ENCODE assay signal across 15 cellular contexts in genomic region chr20:53713328-53714056, GRCh38.
"Had no signal": no experiment of that assay in that cellular context is flagged by ENCODE, and none has a peak within 500 bp of the region (broad histone marks: within the 10 kb centered on the region; RNA-seq: fewer than 3 reads in every experiment).

No MANE protein-coding gene starts in this region.

- H3K27ac Mint-ChIP-seq: activated naive CD4-positive, alpha-beta T cell treated with anti-CD3 and anti-CD28 coated beads, Interleukin-2, amount 50 U/mL, for 24 hours; activated T-cell treated with anti-CD3 and anti-CD28 coated beads, Interleukin-2, amount 50 U/mL, for 24 hours; memory B cell had no signal

- DNase-seq: activated CD4-positive, alpha-beta T cell treated with anti-CD3 and anti-CD28 coated beads, Interleukin-2, amount 50 U/mL, for 4 hours; activated effector memory CD4-positive, alpha-beta T cell treated with Interleukin-2 at 50 U/mL for 16 hours; activated T-cell treated with anti-CD3 and anti-CD28 coated beads, Interleukin-2, amount 50 U/mL, for 24 hours; dorsolateral prefrontal cortex; foreskin keratinocyte; left ventricle myocardium inferior; retina; substantia nigra; SW 1271; transverse colon had no signal

- H3K36me3 ChIP-seq: left ventricle myocardium inferior, transverse colon had no signal

- H3K36me3 Mint-ChIP-seq: activated naive CD4-positive, alpha-beta T cell treated with anti-CD3 and anti-CD28 coated beads, Interleukin-2, amount 50 U/mL, for 24 hours; memory B cell had no signal

- H3K4me3 ChIP-seq: dorsolateral prefrontal cortex, left ventricle myocardium inferior, transverse colon had no signal

- H3K9me3 Mint-ChIP-seq: activated naive CD4-positive, alpha-beta T cell treated with anti-CD3 and anti-CD28 coated beads, Interleukin-2, amount 50 U/mL, for 24 hours; activated T-cell treated with anti-CD3 and anti-CD28 coated beads, Interleukin-2, amount 50 U/mL, for 24 hours; T-helper 2 cell treated with Interferon-gamma antibody and Interleukin-4, amounts not matched to agents 5 μg/mL and 100 μg/mL, for 36 hours had no signal

- H3K27me3 ChIP-seq: dorsolateral prefrontal cortex, foreskin keratinocyte, transverse colon had no signal

- H3K9me3 ChIP-seq: left ventricle myocardium inferior, transverse colon had no signal

- H3K4me3 Mint-ChIP-seq: activated naive CD4-positive, alpha-beta T cell treated with anti-CD3 and anti-CD28 coated beads, Interleukin-2, amount 50 U/mL, for 24 hours; activated T-cell treated with anti-CD3 and anti-CD28 coated beads, Interleukin-2, amount 50 U/mL, for 24 hours; memory B cell; T-helper 2 cell treated with Interferon-gamma antibody and Interleukin-4, amounts not matched to agents 5 μg/mL and 100 μg/mL, for 36 hours had no signal

- H3K4me1 ChIP-seq: left ventricle myocardium inferior, transverse colon had no signal

- H3K27ac ChIP-seq: dorsolateral prefrontal cortex, foreskin keratinocyte, left ventricle myocardium inferior, transverse colon had no signal

- ATAC-seq: activated CD4-positive, CD25-positive, alpha-beta regulatory T cell treated with anti-CD3 and anti-CD28 coated beads, Interleukin-2, amount 50 U/mL, for 24 hours; foreskin keratinocyte had no signal

- H3K27me3 Mint-ChIP-seq: activated naive CD4-positive, alpha-beta T cell treated with anti-CD3 and anti-CD28 coated beads, Interleukin-2, amount 50 U/mL, for 24 hours; activated T-cell treated with anti-CD3 and anti-CD28 coated beads, Interleukin-2, amount 50 U/mL, for 24 hours; memory B cell had no signal

- FAIRE-seq: keratinocyte had no signal
